Comparison of ENCODE assay signal across 12 cellular contexts in genomic region chr18:22238036-22238435, GRCh38.
"Had no signal": no experiment of that assay in that cellular context is flagged by ENCODE, and none has a peak within 500 bp of the region (broad histone marks: within the 10 kb centered on the region; RNA-seq: fewer than 3 reads in every experiment).

No MANE protein-coding gene starts in this region.

- DNase-seq: activated CD4-positive, alpha-beta T cell treated with anti-CD3 and anti-CD28 coated beads for 1 hour; activated CD4-positive, alpha-beta T cell treated with anti-CD3 and anti-CD28 coated beads, Interleukin-2, amount 50 U/mL, for 48 hours; amygdala; dorsolateral prefrontal cortex; esophagus squamous epithelium; foreskin keratinocyte; left colon; mammary epithelial cell; mucosa of descending colon; sigmoid colon had no signal

- H3K4me3 ChIP-seq: dorsolateral prefrontal cortex, esophagus squamous epithelium, mucosa of descending colon, sigmoid colon, tibial nerve had no signal

- H3K9me3 ChIP-seq: esophagus squamous epithelium, mucosa of descending colon, sigmoid colon, tibial nerve had no signal

- H3K36me3 ChIP-seq: esophagus squamous epithelium, sigmoid colon, tibial nerve had no signal

- H3K27ac ChIP-seq: dorsolateral prefrontal cortex, esophagus squamous epithelium, foreskin keratinocyte, sigmoid colon, tibial nerve had no signal

- ATAC-seq: activated T-helper 17 cell treated with anti-CD3 and anti-CD28 coated beads, Interleukin-2, amount 50 U/mL, for 72 hours; foreskin keratinocyte; left colon; mucosa of descending colon had no signal

- H3K4me1 ChIP-seq: foreskin keratinocyte, sigmoid colon, tibial nerve had no signal

- H3K27me3 ChIP-seq: sigmoid colon, tibial nerve had no signal
